2 cellular contexts compared by ENCODE assay signal in genomic region chr5:150481972-150482406, GRCh38.
TF ChIP-seq lines count a peak whose summit lies in the region.

No MANE protein-coding gene starts in this region.

TF ChIP-seq in K562, 482 proteins besides CTCF, POLR2A, EP300 and RAD21 (continues in another document):
- TF ChIP-seq ZNF561 (CRISPR knock-in tag; conservative IDR thresholded peaks at IDR 0.05) (no peak), ZNF592 (IDR thresholded peaks at IDR 0.05) (peak; percentile 42; the same call in 1 of the 2 replicates), MECOM (CRISPR knock-in tag; IDR thresholded peaks at IDR 0.05) (peak; percentile 66; the same call in 1 of the 2 replicates), ADNP (tag; IDR thresholded peaks at IDR 0.05) (no peak; the same call in 1 of the 2 replicates), ZFP30 (CRISPR knock-in tag; IDR thresholded peaks at IDR 0.05; ENCODE audit: borderline replicate concordance) (no peak), U2AF2 (optimal IDR thresholded peaks at IDR 0.05; ENCODE audit: low read depth, low read length) (no peak), PML (IDR thresholded peaks at IDR 0.05; ENCODE audit: low read length) (peak; percentile 92), GABPA (tag; conservative IDR thresholded peaks at IDR 0.05; ENCODE audit: low read depth) (no peak), ZKSCAN1 (IDR thresholded peaks at IDR 0.05; ENCODE audit: low read depth, low read length) (no peak), ZBTB26 (CRISPR knock-in tag; IDR thresholded peaks at IDR 0.05) (peak; percentile 38; the same call in 1 of the 2 replicates), GATAD2B (IDR thresholded peaks at IDR 0.05; ENCODE audit: borderline replicate concordance) (0 out of 2 replicates have a peak, but pooled peaks have one; percentile 57), KLF1 (tag; IDR thresholded peaks at IDR 0.05) (no peak), HNRNPH1 (optimal IDR thresholded peaks at IDR 0.05; ENCODE audit: low read depth, low read length) (no peak), RNF2 (IDR thresholded peaks at IDR 0.05) (no peak), SMAD4 (CRISPR knock-in tag; conservative IDR thresholded peaks at IDR 0.05) (peak; percentile 71), ZBTB17 (CRISPR knock-in tag; IDR thresholded peaks at IDR 0.05) (peak; percentile 27; the same call in 1 of the 2 replicates), CTBP1 (IDR thresholded peaks at IDR 0.05; ENCODE audit: borderline replicate concordance) (peak; percentile 98), ARID1B (IDR thresholded peaks at IDR 0.05) (peak; percentile 99), GTF2E2 (tag; IDR thresholded peaks at IDR 0.05) (no peak), RFX7 (CRISPR knock-in tag; IDR thresholded peaks at IDR 0.05) (no peak), MLLT1 (IDR thresholded peaks at IDR 0.05) (peak; percentile 55 to 78; a peak in 3 of 4 replicates), ZNF239 (CRISPR knock-in tag; IDR thresholded peaks at IDR 0.05) (no peak), MEF2A (IDR thresholded peaks at IDR 0.05; ENCODE audit: control insufficient read depth, low read depth, low read length) (no peak), STAT6 (CRISPR knock-in tag; IDR thresholded peaks at IDR 0.05) (no peak), ARNT (IDR thresholded peaks at IDR 0.05) (peak; percentile 59 to 80; a peak in 2 of 4 replicates)

TF ChIP-seq in liver, 16 proteins besides CTCF, POLR2A, EP300 and RAD21:
- TF ChIP-seq FOXA2 (IDR thresholded peaks at IDR 0.05) = no peak
- TF ChIP-seq RXRA (IDR thresholded peaks at IDR 0.05) = no peak
- TF ChIP-seq MAX (IDR thresholded peaks at IDR 0.05) = no peak
- TF ChIP-seq HNF4A (conservative IDR thresholded peaks at IDR 0.05) = peak; percentile 23 to 33
- TF ChIP-seq NR2F2 (IDR thresholded peaks at IDR 0.05) = no peak
